37 cellular contexts compared by ENCODE assay signal in the genomic region with DNA sequence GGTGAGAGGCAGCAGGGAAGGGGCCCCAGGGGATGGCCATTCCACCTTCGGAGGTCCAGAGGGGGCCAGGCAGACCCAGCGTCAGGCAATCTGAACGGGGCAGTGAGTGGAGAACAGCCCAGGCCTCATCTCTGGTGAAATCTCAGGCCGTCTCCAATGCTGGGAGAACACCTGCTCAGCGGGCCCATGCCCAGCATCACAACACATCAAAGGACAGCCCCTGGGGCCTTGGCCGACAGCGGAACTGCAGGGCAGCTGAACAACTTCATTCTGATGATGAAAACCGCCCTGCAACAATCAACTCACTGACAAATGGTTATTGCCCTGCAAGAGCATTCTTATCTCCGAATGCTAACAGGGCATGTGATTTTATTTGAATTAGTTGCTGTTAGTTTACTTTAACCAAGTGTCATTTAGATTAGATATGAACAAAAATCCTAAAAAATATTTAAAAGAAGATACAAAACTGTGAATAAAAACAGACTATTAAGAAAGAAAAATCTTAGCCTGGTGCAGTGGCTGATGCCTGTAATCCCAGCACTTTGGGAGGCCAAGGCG. TPM values are rescaled to one million over a fixed set of nuclear protein-coding genes. Genes with fewer than 3 reads are reported as not detected.
DNase-seq lines count a peak whose midpoint lies in the region; ATAC-seq, FAIRE-seq and TF ChIP-seq lines count a peak whose summit lies in the region.
"Had no signal": no experiment of that assay in that cellular context is flagged by ENCODE, and none has a peak within 500 bp of the region (broad histone marks: within the 10 kb centered on the region; RNA-seq: fewer than 3 reads in every experiment).

No MANE protein-coding gene starts in this region.

- H3K27ac Mint-ChIP-seq in activated CD8-positive, alpha-beta T cell treated with anti-CD3 and anti-CD28 coated beads for 36 hours, result no peak overlapping the region
- H3K27ac Mint-ChIP-seq: activated CD4-positive, alpha-beta T cell treated with anti-CD3 and anti-CD28 coated beads, Interleukin-2, amount 10 ng/mL, durations not matched to agents 24 days and 14 days; activated naive CD8-positive, alpha-beta T cell treated with anti-CD3 and anti-CD28 coated beads for 36 hours; CD8-positive, alpha-beta memory T cell; effector memory CD8-positive, alpha-beta T cell; HFFc6; memory B cell; stimulated activated naive CD8-positive, alpha-beta T cell treated with anti-CD3 and anti-CD28 coated beads, Interleukin-15, Interleukin-2, amounts not matched to agents 100 ng/mL and 50 ng/mL, for 24 hours had no signal

- CTCF ChIA-PET in activated CD8-positive, alpha-beta T cell treated with anti-CD3 and anti-CD28 coated beads for 36 hours (lab: Charles Lee), result no interaction called here

- POLR2A ChIA-PET in activated CD8-positive, alpha-beta T cell treated with anti-CD3 and anti-CD28 coated beads for 36 hours (lab: Charles Lee), result no interaction called here

- intact Hi-C loops in activated CD8-positive, alpha-beta T cell treated with anti-CD3 and anti-CD28 coated beads for 36 hours (cut with micrococcal nuclease), result no loop called here

- peaks cover 6% of the 10 kb centered on the region; the same call in 1 of the 2 replicates for H3K4me1 ChIP-seq in BE2C
- H3K4me1 ChIP-seq: parathyroid adenoma had no signal

- H3K4me1 Mint-ChIP-seq in activated CD8-positive, alpha-beta T cell treated with anti-CD3 and anti-CD28 coated beads for 36 hours (ENCODE audit: low read depth), result no peaks in the 10 kb centered on the region
- H3K4me1 Mint-ChIP-seq: CD8-positive, alpha-beta memory T cell had no signal

- H3K4me3 Mint-ChIP-seq in activated CD8-positive, alpha-beta T cell treated with anti-CD3 and anti-CD28 coated beads for 36 hours, result no peak overlapping the region
- H3K4me3 Mint-ChIP-seq: activated CD4-positive, alpha-beta T cell treated with anti-CD3 and anti-CD28 coated beads, Interleukin-2, amount 10 ng/mL, durations not matched to agents 24 days and 14 days; activated naive CD8-positive, alpha-beta T cell treated with anti-CD3 and anti-CD28 coated beads for 36 hours; CD8-positive, alpha-beta memory T cell; effector memory CD8-positive, alpha-beta T cell; HFFc6; memory B cell; stimulated activated naive CD8-positive, alpha-beta T cell treated with anti-CD3 and anti-CD28 coated beads, Interleukin-15, Interleukin-2, amounts not matched to agents 100 ng/mL and 50 ng/mL, for 24 hours had no signal

- peak; percentile 71 for DNase-seq in BE2C
- DNase-seq in H7, result peak; percentile 87
- DNase-seq in SHP77 treated with DMSO at 0.1 percent for 48 hours (lab: John Stamatoyannopoulos, UW), result peak; percentile 44
- peak; percentile 75 for DNase-seq in islet precursor cell
- no peak for DNase-seq in stimulated activated CD4-positive, alpha-beta T cell treated with anti-CD3 and anti-CD28 coated beads, Interleukin-12 subunit alpha, Interleukin-12 subunit beta, amount 100 ng/mL, for 4 hours
- no peak for DNase-seq in GM12892 (ENCODE audit: insufficient read length)
- no peak for DNase-seq in activated CD8-positive, alpha-beta T cell treated with anti-CD3 and anti-CD28 coated beads for 36 hours
- DNase-seq: activated CD4-positive, alpha-beta T cell treated with anti-CD3 and anti-CD28 coated beads, Interleukin-2, amount 10 ng/mL, durations not matched to agents 24 days and 14 days; activated effector memory CD4-positive, alpha-beta T cell treated with Interleukin-2 at 50 U/mL for 16 hours; activated naive CD8-positive, alpha-beta T cell treated with anti-CD3 and anti-CD28 coated beads for 36 hours; activated T-cell treated with anti-CD3 and anti-CD28 coated beads, Interleukin-2, amount 50 U/mL, for 1 hour; AML-193; caudate nucleus; CD8-positive, alpha-beta memory T cell; cortex of kidney; effector memory CD8-positive, alpha-beta T cell; EL; erythroblast; HFFc6; left lung; NCI-H1092; NCI-H187 treated with DMSO at 0.1 percent for 48 hours; NCI-H526 treated with DMSO at 0.1 percent for 48 hours; retina; SIG-M5; stimulated activated CD4-positive, alpha-beta T cell treated with anti-CD3 and anti-CD28 coated beads, Interleukin-2, amount 100 ng/mL, for 24 hours; T1000; testis; WERI-Rb-1 had no signal

- H3K36me3 Mint-ChIP-seq in activated CD8-positive, alpha-beta T cell treated with anti-CD3 and anti-CD28 coated beads for 36 hours (ENCODE audit: low read depth), result no peaks in the 10 kb centered on the region
- H3K36me3 Mint-ChIP-seq: activated naive CD8-positive, alpha-beta T cell treated with anti-CD3 and anti-CD28 coated beads for 36 hours; CD8-positive, alpha-beta memory T cell; memory B cell had no signal

- no peaks in the 10 kb centered on the region for H3K27me3 ChIP-seq in BE2C
- no peaks in the 10 kb centered on the region for H3K27me3 ChIP-seq in H7 (ENCODE audit: control insufficient read depth, insufficient read depth, low read length)
- H3K27me3 ChIP-seq: testis, vagina had no signal

- TF ChIP-seq CTCF in BE2C (IDR thresholded peaks at IDR 0.05; ENCODE audit: low read depth, low read length), result no peak
- no peak for TF ChIP-seq CTCF in activated CD8-positive, alpha-beta T cell treated with anti-CD3 and anti-CD28 coated beads for 36 hours (IDR thresholded peaks at IDR 0.05)

- no peak for ATAC-seq in HG02759 (IDR thresholded peaks at IDR 0.05; ENCODE audit: unreplicated experiment)
- ATAC-seq in activated CD8-positive, alpha-beta T cell treated with anti-CD3 and anti-CD28 coated beads for 36 hours, result no peak
- ATAC-seq: effector memory CD8-positive, alpha-beta T cell; K562; left lung; Panc1 had no signal

- H3K9me3 Mint-ChIP-seq in activated CD8-positive, alpha-beta T cell treated with anti-CD3 and anti-CD28 coated beads for 36 hours, result no peaks in the 10 kb centered on the region
- H3K9me3 Mint-ChIP-seq: activated CD4-positive, alpha-beta T cell treated with anti-CD3 and anti-CD28 coated beads, Interleukin-2, amount 10 ng/mL, durations not matched to agents 24 days and 14 days; activated naive CD8-positive, alpha-beta T cell treated with anti-CD3 and anti-CD28 coated beads for 36 hours; CD8-positive, alpha-beta memory T cell; effector memory CD8-positive, alpha-beta T cell; HFFc6; memory B cell; stimulated activated naive CD8-positive, alpha-beta T cell treated with anti-CD3 and anti-CD28 coated beads, Interleukin-15, Interleukin-2, amounts not matched to agents 100 ng/mL and 50 ng/mL, for 24 hours had no signal

- H3K36me3 ChIP-seq in BE2C (no peaks in the 10 kb centered on the region), H7 (replicated peaks; ENCODE audit: control insufficient read depth, insufficient read depth, low read length) (no peaks in the 10 kb centered on the region)
- H3K36me3 ChIP-seq: left lung, vagina, WERI-Rb-1 had no signal

- no peak for FAIRE-seq in GM12892 (lab: Jason Lieb, UNC)
- FAIRE-seq: astrocyte, K562 had no signal

- no peaks in the 10 kb centered on the region for H3K9me3 ChIP-seq in BE2C
- H3K9me3 ChIP-seq: left lung, testis, vagina had no signal

- TF ChIP-seq POLR2A in GM12892 (IDR thresholded peaks at IDR 0.05; ENCODE audit: low read depth, low read length), result no peak

- H3K27me3 Mint-ChIP-seq in activated CD8-positive, alpha-beta T cell treated with anti-CD3 and anti-CD28 coated beads for 36 hours, result peaks cover 3% of the 10 kb centered on the region

- H3K4me3 ChIP-seq in BE2C (ENCODE audit: low read depth, low read length) (no peak overlapping the region), H7 (ENCODE audit: insufficient read depth, low read depth, low read length) (no peak overlapping the region)
- H3K4me3 ChIP-seq: K562, left lung, testis, vagina had no signal

RNA-seq across cellular contexts. Expression of gene CELSR1, which starts 14.6 kb away (rescaled TPM):
- polyA plus RNA-seq in BE2C (2012; ENCODE audit: insufficient read depth, insufficient read length, low read depth), result 0.29 TPM
- 5.3 and 7.8 TPM in 2 replicates for total RNA-seq in H7 (2014; rRNA removed; shearing (Covaris generic))
- 0.11 TPM for polyA plus RNA-seq in GM12892 (2012; ENCODE audit: missing spikeins)
- under 1 TPM; 0.25 to 0.36 TPM for total RNA-seq in activated CD8-positive, alpha-beta T cell treated with anti-CD3 and anti-CD28 coated beads for 36 hours

Comparison
In these comparisons a context has a peak if more than half of its experiments do, and no peak if none do; other contexts are left out.
1. DNase-seq: peak in BE2C (single experiment), H7 (single experiment), SHP77 treated with DMSO at 0.1 percent for 48 hours (single experiment) and islet precursor cell (single experiment); none in stimulated activated CD4-positive, alpha-beta T cell treated with anti-CD3 and anti-CD28 coated beads, Interleukin-12 subunit alpha, Interleukin-12 subunit beta, amount 100 ng/mL, for 4 hours (single experiment), GM12892 (single experiment) and activated CD8-positive, alpha-beta T cell treated with anti-CD3 and anti-CD28 coated beads for 36 hours (single experiment).